9 cellular contexts compared by ENCODE assay signal in genomic region chr11:123475478-123475877, GRCh38. TPM values are rescaled to one million over a fixed set of nuclear protein-coding genes. Genes with fewer than 3 reads are reported as not detected.
A peak's percentile ranks its signal among the peaks of the same experiment; 100 is the strongest.
DNase-seq lines count a peak whose midpoint lies in the region; ATAC-seq, FAIRE-seq and TF ChIP-seq lines count a peak whose summit lies in the region.
"Had no signal": no experiment of that assay in that cellular context is flagged by ENCODE, and none has a peak within 500 bp of the region (broad histone marks: within the 10 kb centered on the region; RNA-seq: fewer than 3 reads in every experiment).

No MANE protein-coding gene starts in this region.

- FAIRE-seq in H54 (lab: Jason Lieb, UNC) (no peak), frontal cortex (lab: Jason Lieb, UNC) (no peak)

- H3K27me3 ChIP-seq in vagina: no peaks in the 10 kb centered on the region

- peaks cover 0 to 3% (median 0%) of the 10 kb centered on the region in 3 donors for H3K27me3 Mint-ChIP-seq in CD14-positive monocyte (ENCODE audit: low read depth in 3 of 3)
- H3K27me3 Mint-ChIP-seq: activated CD8-positive, alpha-beta T cell treated with anti-CD3 and anti-CD28 coated beads for 36 hours had no signal

- no peaks in the 10 kb centered on the region for H3K4me1 ChIP-seq in vagina

- DNase-seq in CD14-positive monocyte (ENCODE audit: low spot score) (no peak), H54 (ENCODE audit: insufficient read length, low spot score) (peak; percentile 8), iris pigment epithelial cell (ENCODE audit: low read depth) (peak; percentile 49), vagina (ENCODE audit: extremely low spot score in 2 of 2) (no peak), frontal cortex (ENCODE audit: low spot score in 2 of 2) (no peak)
- DNase-seq: activated CD8-positive, alpha-beta T cell treated with anti-CD3 and anti-CD28 coated beads for 36 hours had no signal

- H3K9me3 Mint-ChIP-seq in CD14-positive monocyte: peaks cover 0 to 3% (median 0%) of the 10 kb centered on the region in 7 donors
- H3K9me3 Mint-ChIP-seq: activated CD8-positive, alpha-beta T cell treated with anti-CD3 and anti-CD28 coated beads for 36 hours had no signal

- peak; percentile 68 for ATAC-seq in SK-N-SH treated with all-trans-retinoic acid at 6 μM for 48 hours
- no peak for ATAC-seq in HG03521 (IDR thresholded peaks at IDR 0.05; ENCODE audit: unreplicated experiment)
- ATAC-seq in activated CD4-positive, CD25-positive, alpha-beta regulatory T cell treated with anti-CD3 and anti-CD28 coated beads, Interleukin-2, amount 50 U/mL, for 24 hours: no peak
- ATAC-seq: activated CD8-positive, alpha-beta T cell treated with anti-CD3 and anti-CD28 coated beads for 36 hours had no signal

- H3K4me1 Mint-ChIP-seq in CD14-positive monocyte: peaks cover 59% of the 10 kb centered on the region

- TF ChIP-seq POLR2A in H54 (IDR thresholded peaks at IDR 0.05; ENCODE audit: low read depth, low read length): no peak
- TF ChIP-seq POLR2A in vagina (IDR thresholded peaks at IDR 0.05): no peak

- TF ChIP-seq CTCF in CD14-positive monocyte (IDR thresholded peaks at IDR 0.05): peak; percentile 27
- TF ChIP-seq CTCF in vagina (IDR thresholded peaks at IDR 0.05): no peak

- no peak overlapping the region for H3K4me3 Mint-ChIP-seq in CD14-positive monocyte
- H3K4me3 Mint-ChIP-seq: activated CD8-positive, alpha-beta T cell treated with anti-CD3 and anti-CD28 coated beads for 36 hours had no signal

- no peak overlapping the region for H3K4me3 ChIP-seq in vagina

- H3K9me3 ChIP-seq in vagina: no peaks in the 10 kb centered on the region

- H3K27ac ChIP-seq in vagina: no peak overlapping the region

- H3K27ac Mint-ChIP-seq in CD14-positive monocyte: peak overlapping the region in 3 of 7 donors; percentile 1 to 50 (median 21)
- H3K27ac Mint-ChIP-seq: activated CD8-positive, alpha-beta T cell treated with anti-CD3 and anti-CD28 coated beads for 36 hours had no signal

- no peaks in the 10 kb centered on the region for H3K36me3 ChIP-seq in vagina

- H3K36me3 Mint-ChIP-seq in CD14-positive monocyte: peaks cover 10 to 11% of the 10 kb centered on the region in 2 donors

- intact Hi-C loops in CD14-positive monocyte (cut with micrococcal nuclease): loop anchor here in 1 of 2 donors (5.0 kb wide), 1 partner anchor 173 kb away; no protein-coding TSS in a partner anchor
- intact Hi-C loops in vagina (cut with DNase I): loop anchor here (5.0 to 10.0 kb wide), 2 partner anchors 173 to 371 kb away; no protein-coding TSS in a partner anchor

TF ChIP-seq in SK-N-SH treated with all-trans-retinoic acid at 6 μM for 48 hours, 23 proteins besides CTCF, POLR2A, EP300 and RAD21:
- no peak for TF ChIP-seq ZC3H10 (CRISPR knock-in tag; IDR thresholded peaks at IDR 0.05)
- no peak for TF ChIP-seq BACH2 (CRISPR knock-in tag; IDR thresholded peaks at IDR 0.05; ENCODE audit: borderline replicate concordance)
- TF ChIP-seq ZNF8 (CRISPR knock-in tag; IDR thresholded peaks at IDR 0.05): no peak
- TF ChIP-seq TCF4 (CRISPR knock-in tag; IDR thresholded peaks at IDR 0.05; ENCODE audit: borderline replicate concordance): no peak
- TF ChIP-seq OSR1 (CRISPR knock-in tag; IDR thresholded peaks at IDR 0.05): no peak
- no peak for TF ChIP-seq ISL1 (CRISPR knock-in tag; IDR thresholded peaks at IDR 0.05)
- no peak for TF ChIP-seq SNAI2 (CRISPR knock-in tag; IDR thresholded peaks at IDR 0.05)
- TF ChIP-seq PATZ1 (CRISPR knock-in tag; IDR thresholded peaks at IDR 0.05; ENCODE audit: borderline replicate concordance): no peak

RNA-seq across cellular contexts. Expression of gene GRAMD1B, which starts 45.4 kb away (rescaled TPM):
- 1 to 10 TPM; 3.2 to 3.3 TPM for polyA plus RNA-seq in CD14-positive monocyte
- total RNA-seq in vagina (4.9 TPM), frontal cortex (39.9 TPM)

Comparison
In these comparisons a context has a peak if more than half of its experiments do, and no peak if none do; other contexts are left out.
1. DNase-seq: peak in H54 (single experiment) and iris pigment epithelial cell (single experiment); none in CD14-positive monocyte (single experiment), vagina (0 of 2) and frontal cortex (0 of 2).